1 cellular context compared by ENCODE assay signal in genomic region chr11:77470504-77470903, GRCh38.
TF ChIP-seq lines count a peak whose summit lies in the region.

No MANE protein-coding gene starts in this region.

TF ChIP-seq in GM12878, 131 proteins besides CTCF, POLR2A, EP300 and RAD21 (continued from another document):
- TF ChIP-seq GATAD2B (conservative IDR thresholded peaks at IDR 0.05; ENCODE audit: low read depth): no peak
- 0 out of 2 replicates have a peak, but pooled peaks have one; percentile 12 for TF ChIP-seq MTA3 (IDR thresholded peaks at IDR 0.05; ENCODE audit: borderline replicate concordance, low read length)
- TF ChIP-seq SMAD5 (IDR thresholded peaks at IDR 0.05; ENCODE audit: low read depth): no peak
- no peak for TF ChIP-seq YY1 (IDR thresholded peaks at IDR 0.05; ENCODE audit: low read depth, low read length)
- no peak for TF ChIP-seq ASH2L (IDR thresholded peaks at IDR 0.05; ENCODE audit: borderline replicate concordance, low read depth)
- 0 out of 2 replicates have a peak, but pooled peaks have one; percentile 39 for TF ChIP-seq MEF2A (IDR thresholded peaks at IDR 0.05; ENCODE audit: insufficient read depth, low read depth, low read length)
- no peak for TF ChIP-seq SMAD1 (IDR thresholded peaks at IDR 0.05; ENCODE audit: low read depth, partially characterized antibody)
- TF ChIP-seq ATF2 (IDR thresholded peaks at IDR 0.05; ENCODE audit: low read length): 0 out of 2 replicates have a peak, but pooled peaks have one; percentile 35
- no peak for TF ChIP-seq POLR2AphosphoS5 (IDR thresholded peaks at IDR 0.05; ENCODE audit: low read length)
- no peak for TF ChIP-seq HDAC2 (IDR thresholded peaks at IDR 0.05)
- TF ChIP-seq BCL3 (IDR thresholded peaks at IDR 0.05; ENCODE audit: borderline replicate concordance, insufficient read depth, low read depth, low read length, poor library complexity, severe bottlenecking): no peak
- no peak for TF ChIP-seq ZBED1 (IDR thresholded peaks at IDR 0.05; ENCODE audit: borderline replicate concordance)
- TF ChIP-seq SPI1 (IDR thresholded peaks at IDR 0.05; ENCODE audit: borderline replicate concordance, insufficient read depth, low read depth, low read length): peak; percentile 20; the same call in 1 of the 2 replicates
- TF ChIP-seq RUNX3 (IDR thresholded peaks at IDR 0.05; ENCODE audit: low read length): peak; percentile 86
- peak; percentile 51; the same call in 1 of the 2 replicates for TF ChIP-seq NFIC (IDR thresholded peaks at IDR 0.05; ENCODE audit: low read depth, low read length)
- no peak for TF ChIP-seq EGR1 (IDR thresholded peaks at IDR 0.05; ENCODE audit: borderline replicate concordance in 1 of 2, low read depth in 2 of 2, low read length in 2 of 2)
- TF ChIP-seq RELB (IDR thresholded peaks at IDR 0.05; ENCODE audit: low read depth): peak; percentile 64
- TF ChIP-seq IKZF2 (IDR thresholded peaks at IDR 0.05): peak; percentile 46 to 47; a peak in 2 of 4 replicates
